ENCODE assay signal across 1 cellular context in genomic region chr7:142025896-142026295, GRCh38.
A peak's percentile ranks its signal among the peaks of the same experiment; 100 is the strongest.
TF ChIP-seq lines count a peak whose summit lies in the region.

No MANE protein-coding gene starts in this region.

TF ChIP-seq in SK-N-SH, 30 proteins besides CTCF, POLR2A, EP300 and RAD21 (continued from another document):
- no peak for TF ChIP-seq REST (IDR thresholded peaks at IDR 0.05; ENCODE audit: low read depth, low read length)
- no peak for TF ChIP-seq GABPA (IDR thresholded peaks at IDR 0.05; ENCODE audit: low read depth)
- TF ChIP-seq FOXJ3 (CRISPR knock-in tag; IDR thresholded peaks at IDR 0.05) = no peak
- TF ChIP-seq RXRA (IDR thresholded peaks at IDR 0.05; ENCODE audit: borderline replicate concordance, low read depth) = peak; percentile 46; the same call in 1 of the 2 replicates
- no peak for TF ChIP-seq TAF1 (IDR thresholded peaks at IDR 0.05; ENCODE audit: borderline replicate concordance, low read depth, low read length)
- no peak for TF ChIP-seq ZBTB33 (IDR thresholded peaks at IDR 0.05; ENCODE audit: borderline replicate concordance, low read depth)
- peak; percentile 68; the same call in 1 of the 2 replicates for TF ChIP-seq FOSL2 (IDR thresholded peaks at IDR 0.05; ENCODE audit: borderline replicate concordance, low read depth)
- 0 out of 2 replicates have a peak, but pooled peaks have one; percentile 12 for TF ChIP-seq MEF2A (IDR thresholded peaks at IDR 0.05; ENCODE audit: borderline replicate concordance, low read depth)
- peak; percentile 86 for TF ChIP-seq PBX3 (IDR thresholded peaks at IDR 0.05)
- TF ChIP-seq MAX (IDR thresholded peaks at IDR 0.05; ENCODE audit: low read depth) = no peak
- peak; percentile 40; the same call in 1 of the 2 replicates for TF ChIP-seq NFIC (IDR thresholded peaks at IDR 0.05; ENCODE audit: borderline replicate concordance)
- TF ChIP-seq SIN3A (IDR thresholded peaks at IDR 0.05; ENCODE audit: borderline replicate concordance, low read depth, low read length) = no peak
- no peak for TF ChIP-seq MXI1 (IDR thresholded peaks at IDR 0.05; ENCODE audit: low read depth, low read length)
- no peak for TF ChIP-seq ELF1 (IDR thresholded peaks at IDR 0.05)
- peak; percentile 79 for TF ChIP-seq JUND (IDR thresholded peaks at IDR 0.05)
